Comparison of ENCODE assay signal across 17 cellular contexts in the genomic region with DNA sequence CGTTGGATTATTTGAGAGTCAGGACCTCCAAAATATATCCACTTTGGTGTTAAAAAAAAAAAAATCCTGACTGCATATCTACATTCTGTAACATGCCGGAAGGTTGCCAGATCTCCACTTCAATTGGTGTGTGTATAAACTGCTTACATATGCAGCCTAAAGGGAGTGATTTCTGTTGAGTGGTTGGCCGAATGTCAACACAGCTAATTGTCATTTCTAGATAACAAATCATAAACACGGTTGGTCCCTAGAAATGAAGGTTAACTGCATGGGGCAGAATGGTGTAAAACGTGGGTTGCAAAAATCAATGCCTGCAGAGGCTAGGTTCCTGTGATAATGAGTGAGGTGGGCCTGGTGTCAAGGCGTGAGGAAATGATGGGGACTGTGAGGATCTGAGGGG. TPM values are rescaled to one million over a fixed set of nuclear protein-coding genes. Genes with fewer than 3 reads are reported as not detected.
"Had no signal": no experiment of that assay in that cellular context is flagged by ENCODE, and none has a peak within 500 bp of the region (broad histone marks: within the 10 kb centered on the region; RNA-seq: fewer than 3 reads in every experiment).

No MANE protein-coding gene starts in this region.

- DNase-seq: activated CD4-positive, alpha-beta T cell treated with anti-CD3 and anti-CD28 coated beads, Interleukin-2, amount 50 U/mL, for 4 hours; activated effector memory CD4-positive, alpha-beta T cell treated with anti-CD3 and anti-CD28 coated beads, Interleukin-2, amount 50 U/mL, for 16 hours; activated naive CD4-positive, alpha-beta T cell treated with anti-CD3 and anti-CD28 coated beads, Interleukin-2, amount 50 U/mL, for 16 hours; activated T-cell treated with anti-CD3 and anti-CD28 coated beads, Interleukin-2, amount 50 U/mL, for 72 hours; effector CD8-positive, alpha-beta T cell; left cardiac atrium; lower lobe of right lung; retina; stimulated activated CD4-positive, alpha-beta T cell treated with anti-CD3 and anti-CD28 coated beads, Interleukin-2, amount 100 ng/mL, for 24 hours; stimulated activated naive CD4-positive, alpha-beta T cell treated with Interleukin-2 at 50 U/mL for 16 hours; substantia nigra; tibial artery; WERI-Rb-1 had no signal

- H3K27me3 ChIP-seq: tibial artery had no signal

- FAIRE-seq: astrocyte, urothelium cell line had no signal

- H3K9me3 ChIP-seq: lower lobe of right lung, tibial artery had no signal

- H3K4me3 ChIP-seq: lower lobe of right lung, tibial artery had no signal

- H3K4me1 ChIP-seq: lower lobe of right lung, tibial artery had no signal

- H3K36me3 ChIP-seq: lower lobe of right lung, tibial artery, WERI-Rb-1 had no signal

- H3K27ac ChIP-seq: lower lobe of right lung, tibial artery, WERI-Rb-1 had no signal

RNA-seq across cellular contexts. Expression of gene ROR1, which starts 15.0 kb away (rescaled TPM):
- total RNA-seq: activated CD8-positive, alpha-beta memory T cell treated with anti-CD3 and anti-CD28 coated beads for 36 hours; T-helper 2 cell treated with Interferon-gamma antibody and Interleukin-4, amounts not matched to agents 100 ng/mL and 5 ng/mL, for 36 hours had no signal
